Comparison of ENCODE assay signal across 20 cellular contexts in the genomic region with DNA sequence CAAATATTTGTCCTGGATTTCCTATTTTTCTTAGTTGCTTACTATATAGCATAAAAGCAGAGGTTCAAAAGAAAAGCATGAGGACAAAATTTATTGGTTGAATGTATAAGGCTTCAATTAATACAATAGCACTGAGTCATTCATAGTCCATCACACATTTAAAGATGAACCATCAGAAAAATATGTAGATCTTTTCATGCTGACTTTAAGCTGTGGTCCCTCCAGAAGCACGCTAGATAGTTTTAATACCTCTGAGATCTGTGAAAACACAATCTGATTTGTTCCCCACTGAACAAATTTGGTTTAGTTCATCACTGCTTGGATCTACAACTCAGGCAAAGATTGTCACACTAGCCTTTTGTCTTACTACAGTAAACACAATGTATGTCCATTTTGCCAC.
DNase-seq lines count a peak whose midpoint lies in the region; ATAC-seq and TF ChIP-seq lines count a peak whose summit lies in the region.
"Had no signal": no experiment of that assay in that cellular context is flagged by ENCODE, and none has a peak within 500 bp of the region (broad histone marks: within the 10 kb centered on the region; RNA-seq: fewer than 3 reads in every experiment).

No MANE protein-coding gene starts in this region.

- H3K4me3 ChIP-seq in PC-3 (ENCODE audit: low read length) (no peak overlapping the region), brain microvascular endothelial cell (ENCODE audit: low read depth, low read length) (no peak overlapping the region), esophagus squamous epithelium (no peak overlapping the region)
- H3K4me3 ChIP-seq: A549, MG63 had no signal

- H3K4me2 ChIP-seq in PC-3 (ENCODE audit: low read length) = no peak overlapping the region
- H3K4me2 ChIP-seq: A549 had no signal

- no peak for TF ChIP-seq POLR2A in esophagus squamous epithelium (IDR thresholded peaks at IDR 0.05)

- H3K27me3 ChIP-seq in PC-3 (ENCODE audit: low read length) = no peaks in the 10 kb centered on the region
- H3K27me3 ChIP-seq in brain microvascular endothelial cell (replicated peaks) = no peaks in the 10 kb centered on the region
- no peaks in the 10 kb centered on the region for H3K27me3 ChIP-seq in esophagus squamous epithelium

- no peaks in the 10 kb centered on the region for H3F3A ChIP-seq in PC-3 (ENCODE audit: low read length, unreplicated experiment)

- peaks cover 8% of the 10 kb centered on the region; the same call in 1 of the 2 replicates for H3K4me1 ChIP-seq in PC-3 (ENCODE audit: insufficient read depth, low read length)
- H3K4me1 ChIP-seq in esophagus squamous epithelium = no peaks in the 10 kb centered on the region
- H3K4me1 ChIP-seq: A549 had no signal

- no peak overlapping the region for H2AFZ ChIP-seq in PC-3 (ENCODE audit: low read length)

- no TSS peak for BruUV-seq in PC-3 (replicated peaks; lab: Mats Ljungman, UMichigan)

- H3K9ac ChIP-seq in PC-3 (ENCODE audit: low read length) = no peak overlapping the region

- no peaks in the 10 kb centered on the region for H3K36me3 ChIP-seq in PC-3 (ENCODE audit: low read depth, low read length)
- no peaks in the 10 kb centered on the region for H3K36me3 ChIP-seq in brain microvascular endothelial cell (replicated peaks)
- no peaks in the 10 kb centered on the region for H3K36me3 ChIP-seq in esophagus squamous epithelium
- H3K36me3 ChIP-seq: MG63 had no signal

- no peaks in the 10 kb centered on the region for H3K9me2 ChIP-seq in PC-3 (replicated peaks; ENCODE audit: low read length)

- DNase-seq in ELR (ENCODE audit: low read depth) = peak; percentile 58
- DNase-seq in PC-3 = peak; percentile 5
- DNase-seq in brain microvascular endothelial cell = peak; percentile 11
- DNase-seq in glomerular visceral epithelial cell (ENCODE audit: extremely low spot score) = peak; percentile 5
- no peak for DNase-seq in DMS153 (lab: John Stamatoyannopoulos, UW)
- DNase-seq in activated CD8-positive, alpha-beta memory T cell treated with anti-CD3 and anti-CD28 coated beads, Interleukin-2, amount 50 U/mL, for 4 hours = no peak
- DNase-seq in DMS 273 treated with DMSO at 0.1 percent for 48 hours (lab: John Stamatoyannopoulos, UW) = no peak
- DNase-seq in esophagus squamous epithelium (lab: John Stamatoyannopoulos, UW) = no peak
- DNase-seq: C1 segment of cervical spinal cord; CD8-positive, alpha-beta memory T cell; DMS79 treated with DMSO at 0.1 percent for 48 hours; IMR-90; MG63; NCI-H1048; NCI-H1436 treated with DMSO at 0.1 percent for 48 hours; NCI-H2029; NCI-H345; NCI-H524 treated with DMSO at 0.1 percent for 48 hours had no signal

- in situ Hi-C loops in brain microvascular endothelial cell (cut with HindIII; ENCODE audit: low pct_ligation_motif_present, low sequenced_read_pairs) = no loop called here

- intact Hi-C loops in PC-3 (cut with micrococcal nuclease) = no loop called here
- intact Hi-C loops in esophagus squamous epithelium (cut with DNase I) = no loop called here

- H3K27ac ChIP-seq in PC-3 (ENCODE audit: low read length) (no peak overlapping the region), brain microvascular endothelial cell (no peak overlapping the region), esophagus squamous epithelium (no peak overlapping the region)
- H3K27ac ChIP-seq: A549, RWPE1 had no signal

- no peak; the same call in 1 of the 2 replicates for ATAC-seq in PC-3
- ATAC-seq: A549 had no signal

- H4K20me1 ChIP-seq in PC-3 (ENCODE audit: low read length) = no peaks in the 10 kb centered on the region

- POLR2A ChIA-PET in PC-3 (lab: Charles Lee; ENCODE audit: unreplicated experiment) = no interaction called here

- TF ChIP-seq CTCF in PC-3 (conservative IDR thresholded peaks at IDR 0.05; ENCODE audit: low read depth, low read length) (no peak), brain microvascular endothelial cell (IDR thresholded peaks at IDR 0.05; ENCODE audit: low read depth, low read length, missing control alignments) (no peak), esophagus squamous epithelium (IDR thresholded peaks at IDR 0.05) (no peak)

- 32 to 38% methylated on average over 1 of the region's 1 CpG for WGBS in esophagus squamous epithelium, 2 donors

- no peaks in the 10 kb centered on the region for H3K9me3 ChIP-seq in PC-3 (ENCODE audit: low read length)
- H3K9me3 ChIP-seq in esophagus squamous epithelium = no peaks in the 10 kb centered on the region
- H3K9me3 ChIP-seq: A549, MG63 had no signal

- CTCF ChIA-PET in PC-3 (lab: Charles Lee) = no interaction called here

- no peaks in the 10 kb centered on the region for H3K79me2 ChIP-seq in PC-3 (ENCODE audit: low read length)

Comparison
In these comparisons a context has a peak if more than half of its experiments do, and no peak if none do; other contexts are left out.
1. DNase-seq: peak in ELR (single experiment), PC-3 (single experiment), brain microvascular endothelial cell (single experiment) and glomerular visceral epithelial cell (single experiment); none in DMS153 (single experiment), activated CD8-positive, alpha-beta memory T cell treated with anti-CD3 and anti-CD28 coated beads, Interleukin-2, amount 50 U/mL, for 4 hours (single experiment), DMS 273 treated with DMSO at 0.1 percent for 48 hours (single experiment) and esophagus squamous epithelium (single experiment).